ENCODE assay signal across 8 cellular contexts in genomic region chr6:12289655-12290489, GRCh38. TPM values are rescaled to one million over a fixed set of nuclear protein-coding genes. Genes with fewer than 3 reads are reported as not detected.
A peak's percentile ranks its signal among the peaks of the same experiment; 100 is the strongest.
DNase-seq lines count a peak whose midpoint lies in the region; ATAC-seq and TF ChIP-seq lines count a peak whose summit lies in the region.

EDN1 (plus strand) TSS chr6:12290361; CDS start chr6:12290630, 269 bp downstream.

- TF ChIP-seq CTCF in body of pancreas (IDR thresholded peaks at IDR 0.05), result peak in 6 of 7 experiments; percentile 40 to 71 (median 58)
- TF ChIP-seq CTCF in gastrocnemius medialis (IDR thresholded peaks at IDR 0.05 in 4 of 5, conservative IDR thresholded peaks at IDR 0.05 in 1 of 5), result peak in 2 of 5 experiments; percentile 28 to 58

- 0% methylated on average over 35 to 36 of the region's 36 CpGs for WGBS in body of pancreas, 2 donors

- no peaks in the 10 kb centered on the region for H3K36me3 ChIP-seq in body of pancreas (replicated peaks in 1 of 2; ENCODE audit: insufficient read depth in 1 of 2, low read depth in 2 of 2)
- H3K36me3 ChIP-seq in iPS-15b (ENCODE audit: control insufficient read depth, insufficient read depth, low read length), result no peaks in the 10 kb centered on the region
- no peaks in the 10 kb centered on the region for H3K36me3 ChIP-seq in gastrocnemius medialis

- H3K9me3 ChIP-seq in T-helper 17 cell (ENCODE audit: control insufficient read depth, low read length, poor library complexity, severe bottlenecking), result no peaks in the 10 kb centered on the region
- no peaks in the 10 kb centered on the region for H3K9me3 ChIP-seq in body of pancreas
- no peaks in the 10 kb centered on the region for H3K9me3 ChIP-seq in iPS-15b (ENCODE audit: control insufficient read depth, insufficient read depth, low read length)
- H3K9me3 ChIP-seq in gastrocnemius medialis, result no peaks in the 10 kb centered on the region

- in situ Hi-C loops in gastrocnemius medialis (cut with MboI; ENCODE audit: low sequenced_read_pairs in 4 of 4), result no loop called here

- peaks cover 14% of the 10 kb centered on the region for H3K4me1 Mint-ChIP-seq in T-helper 17 cell

- peak within 1 kb of the TSS; percentile 66 to 81 (median 74) for H3K27ac ChIP-seq in body of pancreas
- H3K27ac ChIP-seq in gastrocnemius medialis, result peak within 1 kb of the TSS in 3 of 4 donors; percentile 55 to 73 (median 57)

- peak within 1 kb of the TSS; percentile 34 for H3K27ac Mint-ChIP-seq in T-helper 17 cell

- peak; percentile 58 to 79 (median 78) for TF ChIP-seq POLR2A in body of pancreas (IDR thresholded peaks at IDR 0.05)
- TF ChIP-seq POLR2A in gastrocnemius medialis (IDR thresholded peaks at IDR 0.05), result peak; percentile 37 to 48

- no peaks in the 10 kb centered on the region for H3K36me3 Mint-ChIP-seq in T-helper 17 cell (ENCODE audit: low read depth)

- peaks cover 59% of the 10 kb centered on the region for H3K27me3 Mint-ChIP-seq in T-helper 17 cell

- DNase-seq in GM04504 (ENCODE audit: low read depth) (peak; percentile 50), Kasumi-1 (lab: John Stamatoyannopoulos, UW) (peak; percentile 56 to 82), T-helper 17 cell (peak in 2 of 3 donors; percentile 14 to 28), body of pancreas (peak; percentile 76 to 87 (median 82)), gastrocnemius medialis (peak; percentile 25 to 26), OCI-M2 (lab: John Stamatoyannopoulos, UW; ENCODE audit: unreplicated experiment) (no peak)

- ATAC-seq in GM21786 (IDR thresholded peaks at IDR 0.05; ENCODE audit: unreplicated experiment) (peak; percentile 69), T-helper 17 cell (peak; percentile 87), body of pancreas (peak; percentile 74), gastrocnemius medialis (peak; percentile 62 to 72)

- H3K4me1 ChIP-seq in body of pancreas (peaks cover 55% of the 10 kb centered on the region), iPS-15b (ENCODE audit: control insufficient read depth, insufficient read depth, low read length) (peaks cover 20% of the 10 kb centered on the region), gastrocnemius medialis (peaks cover 3 to 7% of the 10 kb centered on the region in 2 donors)

- peak within 1 kb of the TSS; percentile 91 for H3K4me3 Mint-ChIP-seq in T-helper 17 cell

- H3K27me3 ChIP-seq in body of pancreas (no peaks in the 10 kb centered on the region), iPS-15b (ENCODE audit: control insufficient read depth, insufficient read depth, low read length) (peaks cover 19% of the 10 kb centered on the region), gastrocnemius medialis (peaks cover 7 to 14% (median 12%) of the 10 kb centered on the region in 3 donors)

- H3K4me3 ChIP-seq in body of pancreas (peak within 1 kb of the TSS in 1 of 2 donors; percentile 31), iPS-15b (ENCODE audit: low read depth, low read length) (peak within 1 kb of the TSS; percentile 75), gastrocnemius medialis (peak within 1 kb of the TSS; percentile 46 to 61 (median 56))

- intact Hi-C loops in body of pancreas (cut with DNase I) (loop anchor here (10.0 kb wide), 1 partner anchor 315 kb away; no protein-coding TSS in a partner anchor), gastrocnemius medialis (cut with DNase I; ENCODE audit: low total_unique reads) (loop anchor here (10.0 kb wide), 3 partner anchors 315 to 635 kb away; no protein-coding TSS in a partner anchor)

- no peak within 1 kb of the TSS for H3K9ac ChIP-seq in iPS-15b (ENCODE audit: low read depth, low read length)

RNA-seq across cellular contexts. Expression of gene EDN1, which starts in this region (rescaled TPM):
- total RNA-seq in T-helper 17 cell (1 to 10 TPM in 1 of 2 donors, under 1 TPM in 1; 0.57 to 1.2 TPM), body of pancreas (10 to 100 TPM in 1 of 2 donors, under 1 TPM in 1; 0.66 to 19.7 TPM), gastrocnemius medialis (10 to 100 TPM in 1 of 4 donors, 1 to 10 TPM in 3; 7.4 to 12.0 (median 9.3) TPM)
